9 cellular contexts compared by ENCODE assay signal in genomic region chr16:48538746-48539484, GRCh38.
DNase-seq lines count a peak whose midpoint lies in the region; ATAC-seq, FAIRE-seq and TF ChIP-seq lines count a peak whose summit lies in the region.
"Had no signal": no experiment of that assay in that cellular context is flagged by ENCODE, and none has a peak within 500 bp of the region (broad histone marks: within the 10 kb centered on the region; RNA-seq: fewer than 3 reads in every experiment).

No MANE protein-coding gene starts in this region.

- H3K4me1 ChIP-seq in left ventricle myocardium inferior: peaks cover 61% of the 10 kb centered on the region
- peaks cover 31% of the 10 kb centered on the region for H3K4me1 ChIP-seq in right cardiac atrium (ENCODE audit: control insufficient read depth, insufficient read depth, low read length)
- H3K4me1 ChIP-seq in HepG2 (ENCODE audit: insufficient read depth, low read length): peaks cover 31% of the 10 kb centered on the region
- peaks cover 7% of the 10 kb centered on the region for H3K4me1 ChIP-seq in urinary bladder (ENCODE audit: insufficient read depth)

- H3K27ac ChIP-seq in left ventricle myocardium inferior (replicated peaks) (peak overlapping the region; percentile 69), right cardiac atrium (ENCODE audit: low read length) (no peak overlapping the region), HepG2 (ENCODE audit: extremely low read length, insufficient read depth, low read length) (no peak overlapping the region), urinary bladder (ENCODE audit: low read depth) (peak overlapping the region; percentile 28)

- H3K4me3 ChIP-seq in left ventricle myocardium inferior (no peak overlapping the region), right cardiac atrium (ENCODE audit: low read length) (no peak overlapping the region), astrocyte of the spinal cord (ENCODE audit: low read depth, low read length) (no peak overlapping the region), HepG2 (replicated peaks in 1 of 3; ENCODE audit: insufficient read depth in 1 of 3, low read depth in 2 of 3, low read length in 3 of 3) (no peak overlapping the region), urinary bladder (ENCODE audit: low read depth, low read length) (no peak overlapping the region)
- H3K4me3 ChIP-seq: transverse colon had no signal

- intact Hi-C loops in left ventricle myocardium inferior (cut with micrococcal nuclease): no loop called here
- intact Hi-C loops in right cardiac atrium (cut with DNase I): loop anchor here in 3 of 4 donors (5.0 to 10.0 kb wide), 4 partner anchors 83 to 184 kb away; no protein-coding TSS in a partner anchor
- intact Hi-C loops in HepG2 (cut with micrococcal nuclease; ENCODE audit: unreplicated experiment): loop anchor here (1.0 kb wide), 2 partner anchors 84 to 91 kb away; no protein-coding TSS in a partner anchor

- peak; percentile 67 for TF ChIP-seq RAD21 in HepG2 (CRISPR knock-in tag; IDR thresholded peaks at IDR 0.05)

- POLR2A ChIA-PET in HepG2 (lab: Yijun Ruan, JAX): interaction anchor here (1.3 kb wide), 1 partner anchor 84 kb away, joined by 3 read pairs; no protein-coding TSS in a partner anchor

- peak; percentile 50 for TF ChIP-seq CTCF in left ventricle myocardium inferior (IDR thresholded peaks at IDR 0.05; ENCODE audit: borderline replicate concordance)
- TF ChIP-seq CTCF in astrocyte of the spinal cord (IDR thresholded peaks at IDR 0.05; ENCODE audit: low read depth, low read length): peak; percentile 56
- TF ChIP-seq CTCF in HepG2 (CRISPR knock-in tag; IDR thresholded peaks at IDR 0.05): peak; percentile 87

- DNase-seq in left ventricle myocardium inferior: no peak
- DNase-seq in right cardiac atrium: no peak
- DNase-seq in astrocyte of the spinal cord (ENCODE audit: low read depth, low spot score): no peak
- peak; percentile 24 for DNase-seq in HepG2 (ENCODE audit: low spot score)
- no peak for DNase-seq in glomerular visceral epithelial cell (ENCODE audit: extremely low spot score)
- no peak for DNase-seq in amygdala (lab: John Stamatoyannopoulos, UW)
- no peak for DNase-seq in 8988T
- DNase-seq: transverse colon had no signal

- ATAC-seq in right cardiac atrium: no peak
- ATAC-seq in HepG2: peak; percentile 68

- FAIRE-seq in HepG2 (lab: Jason Lieb, UNC): peak; percentile 68

- TF ChIP-seq POLR2A in HepG2 (IDR thresholded peaks at IDR 0.05; ENCODE audit: insufficient read depth in 1 of 2, low read depth in 2 of 2, low read length in 2 of 2): no peak

- no peak for TF ChIP-seq EP300 in HepG2 (IDR thresholded peaks at IDR 0.05; ENCODE audit: low read depth in 2 of 2, low read length in 2 of 2)
- TF ChIP-seq EP300 in HepG2 (CRISPR knock-in tag; IDR thresholded peaks at IDR 0.05; ENCODE audit: borderline replicate concordance): no peak

- no peak overlapping the region for H3K4me2 ChIP-seq in HepG2 (ENCODE audit: low read depth, low read length)

- H3K27me3 ChIP-seq in left ventricle myocardium inferior (ENCODE audit: low read depth) (no peaks in the 10 kb centered on the region), right cardiac atrium (ENCODE audit: control insufficient read depth, insufficient read depth) (no peaks in the 10 kb centered on the region), HepG2 (ENCODE audit: control insufficient read depth in 1 of 2, insufficient read depth in 2 of 2, low read length in 2 of 2) (no peaks in the 10 kb centered on the region)
- H3K27me3 ChIP-seq: transverse colon had no signal

- H3K9ac ChIP-seq in HepG2 (ENCODE audit: insufficient read depth, low read depth, low read length): no peak overlapping the region

- WGBS in right cardiac atrium: 71% methylated on average over 15 of the region's 15 CpGs
- WGBS in HepG2 (ENCODE audit: low lambda C conversion rate): 65% methylated on average over 14 of the region's 15 CpGs
- 79% methylated on average over 15 of the region's 15 CpGs for WGBS in urinary bladder

- H3K79me2 ChIP-seq in HepG2 (ENCODE audit: insufficient read depth, low read length): no peaks in the 10 kb centered on the region

- no peak overlapping the region for H2AFZ ChIP-seq in HepG2 (ENCODE audit: low read length)

- in situ Hi-C loops in astrocyte of the spinal cord (cut with HindIII; ENCODE audit: low sequenced_read_pairs) (no loop called here), HepG2 (cut with HindIII; ENCODE audit: extremely low pct_ligation_motif_present, low pct_unique_long_range_greater_than_20kb) (loop anchor here (5.0 kb wide), 1 partner anchor 68 kb away; no protein-coding TSS in a partner anchor)

- CTCF ChIA-PET in HepG2 (lab: Yijun Ruan, JAX; ENCODE audit: low intra/inter-chr PET ratio, low total read pairs): interaction anchor here (1.8 to 2.0 kb wide), 2 partner anchors 84 to 91 kb away, joined by 9 to 13 read pairs; no protein-coding TSS in a partner anchor

- H3K36me3 ChIP-seq in left ventricle myocardium inferior (peaks cover 30% of the 10 kb centered on the region), HepG2 (replicated peaks in 1 of 2; ENCODE audit: control insufficient read depth in 1 of 2, insufficient read depth in 2 of 2, low read length in 2 of 2) (peaks cover 8 to 29% of the 10 kb centered on the region in 2 experiments), urinary bladder (ENCODE audit: insufficient read depth) (peaks cover 2% of the 10 kb centered on the region)

- no TSS peak for BruUV-seq in HepG2 (replicated peaks; lab: Mats Ljungman, UMichigan)

- no peaks in the 10 kb centered on the region for H3K9me3 ChIP-seq in left ventricle myocardium inferior (replicated peaks)
- H3K9me3 ChIP-seq in right cardiac atrium (ENCODE audit: control insufficient read depth, low read length): no peaks in the 10 kb centered on the region
- H3K9me3 ChIP-seq in HepG2 (ENCODE audit: low read length): no peaks in the 10 kb centered on the region
- H3K9me3 ChIP-seq: transverse colon had no signal

- no peaks in the 10 kb centered on the region for H4K20me1 ChIP-seq in HepG2 (ENCODE audit: insufficient read depth, low read length)

TF ChIP-seq in HepG2, 621 proteins besides CTCF, POLR2A, EP300 and RAD21 (continues in another document):
- TF ChIP-seq KDM2A (CRISPR knock-in tag; IDR thresholded peaks at IDR 0.05; ENCODE audit: borderline replicate concordance, low read depth): peak; percentile 41; the same call in 1 of the 2 replicates
- TF ChIP-seq CENPT (CRISPR knock-in tag; IDR thresholded peaks at IDR 0.05; ENCODE audit: low read depth): no peak
- TF ChIP-seq PRPF4 (IDR thresholded peaks at IDR 0.05; ENCODE audit: low read depth, low read length, poor library complexity, severe bottlenecking): no peak
- TF ChIP-seq AGO1 (IDR thresholded peaks at IDR 0.05; ENCODE audit: low read depth, low read length, poor library complexity, severe bottlenecking): no peak
- no peak for TF ChIP-seq IKZF1 (IDR thresholded peaks at IDR 0.05)
- TF ChIP-seq HNF4A (CRISPR knock-in tag; IDR thresholded peaks at IDR 0.05): peak; percentile 42; the same call in 1 of the 2 replicates
- 0 out of 2 replicates have a peak, but pooled peaks have one; percentile 32 for TF ChIP-seq KDM3A (CRISPR knock-in tag; IDR thresholded peaks at IDR 0.05; ENCODE audit: low read depth)
- no peak for TF ChIP-seq ZNF207 (IDR thresholded peaks at IDR 0.05; ENCODE audit: borderline replicate concordance)
- TF ChIP-seq ZMYM4 (CRISPR knock-in tag; IDR thresholded peaks at IDR 0.05): 0 out of 2 replicates have a peak, but pooled peaks have one; percentile 35
- no peak for TF ChIP-seq NR2F6 (IDR thresholded peaks at IDR 0.05)
- peak; percentile 32; the same call in 1 of the 2 replicates for TF ChIP-seq NR2F6 (CRISPR knock-in tag; IDR thresholded peaks at IDR 0.05)
- TF ChIP-seq ZNF460 (CRISPR knock-in tag; IDR thresholded peaks at IDR 0.05; ENCODE audit: borderline replicate concordance): no peak
- no peak for TF ChIP-seq ZBTB25 (CRISPR knock-in tag; IDR thresholded peaks at IDR 0.05)
- no peak for TF ChIP-seq ZNF260 (CRISPR knock-in tag; IDR thresholded peaks at IDR 0.05; ENCODE audit: borderline replicate concordance, low read depth)
- 0 out of 2 replicates have a peak, but pooled peaks have one; percentile 38 for TF ChIP-seq GATAD1 (CRISPR knock-in tag; IDR thresholded peaks at IDR 0.05)
- peak; percentile 31; the same call in 1 of the 2 replicates for TF ChIP-seq ZFY (CRISPR knock-in tag; IDR thresholded peaks at IDR 0.05)
- peak; percentile 25; the same call in 1 of the 2 replicates for TF ChIP-seq ZFX (CRISPR knock-in tag; IDR thresholded peaks at IDR 0.05; ENCODE audit: low read depth)
- no peak for TF ChIP-seq NR2F2 (IDR thresholded peaks at IDR 0.05; ENCODE audit: borderline replicate concordance, low read depth)
- 0 out of 2 replicates have a peak, but pooled peaks have one; percentile 34 for TF ChIP-seq ZSCAN21 (CRISPR knock-in tag; IDR thresholded peaks at IDR 0.05; ENCODE audit: borderline replicate concordance)
- no peak for TF ChIP-seq TFE3 (CRISPR knock-in tag; IDR thresholded peaks at IDR 0.05)
- TF ChIP-seq REXO4 (CRISPR knock-in tag; IDR thresholded peaks at IDR 0.05; ENCODE audit: borderline replicate concordance): no peak
- TF ChIP-seq NR2F1 (CRISPR knock-in tag; IDR thresholded peaks at IDR 0.05): 0 out of 4 replicates have a peak, but pooled peaks of 1 of the 2 experiments have one; percentile 21

Comparison
In these comparisons a context has a peak if more than half of its experiments do, and no peak if none do; other contexts are left out.
1. H3K27ac ChIP-seq: peak in left ventricle myocardium inferior (single experiment) and urinary bladder (single experiment); none in right cardiac atrium (single experiment) and HepG2 (single experiment).
2. Peak in every context shown above with its lines, with median percentiles within 50 percentile points of each other: CTCF ChIP-seq.